18 cellular contexts compared by ENCODE assay signal in the genomic region with DNA sequence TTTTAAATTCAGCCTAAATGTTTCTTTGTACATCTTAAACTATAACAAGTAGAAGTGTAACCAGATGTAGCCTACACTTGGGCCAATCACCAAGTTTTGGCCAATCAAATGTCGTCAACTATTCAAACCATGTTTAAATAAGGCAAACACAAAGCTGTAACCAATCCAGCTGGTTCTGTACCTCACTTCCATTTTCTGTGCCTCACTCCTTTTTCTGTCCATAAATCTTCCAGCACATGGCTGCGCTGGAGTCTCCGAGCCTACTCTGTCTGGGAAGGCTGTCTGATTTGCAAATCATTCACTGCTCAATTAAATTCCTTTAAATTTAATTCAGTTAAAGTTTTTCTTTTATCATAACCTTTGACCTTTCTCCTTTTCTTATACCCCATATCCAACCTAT. TPM values are rescaled to one million over a fixed set of nuclear protein-coding genes. Genes with fewer than 3 reads are reported as not detected.
A peak's percentile ranks its signal among the peaks of the same experiment; 100 is the strongest.
DNase-seq lines count a peak whose midpoint lies in the region; ATAC-seq and TF ChIP-seq lines count a peak whose summit lies in the region.
"Had no signal": no experiment of that assay in that cellular context is flagged by ENCODE, and none has a peak within 500 bp of the region (broad histone marks: within the 10 kb centered on the region; RNA-seq: fewer than 3 reads in every experiment).

No MANE protein-coding gene starts in this region.

- H3K4me3 ChIP-seq in body of pancreas = no peak overlapping the region
- H3K4me3 ChIP-seq in prostate gland = no peak overlapping the region

- peaks cover 16% of the 10 kb centered on the region for H3K4me1 Mint-ChIP-seq in Calu3 (ENCODE audit: low read depth, unreplicated experiment)

- no peaks in the 10 kb centered on the region for H3K27me3 ChIP-seq in body of pancreas
- no peaks in the 10 kb centered on the region for H3K27me3 ChIP-seq in prostate gland (replicated peaks; ENCODE audit: insufficient read depth)

- CTCF ChIA-PET in Calu3 (lab: Charles Lee) = no interaction called here

- no peak overlapping the region for H3K4me3 Mint-ChIP-seq in Calu3 (ENCODE audit: low read depth, unreplicated experiment)
- H3K4me3 Mint-ChIP-seq: CD4-positive, alpha-beta T cell; HFFc6 had no signal

- H3K9me3 ChIP-seq in body of pancreas (no peaks in the 10 kb centered on the region), prostate gland (no peaks in the 10 kb centered on the region)
- H3K9me3 ChIP-seq: SK-N-SH had no signal

- DNase-seq in Calu3 (no peak), body of pancreas (peak in 2 of 4 donors; percentile 9 to 15), left lobe of liver (ENCODE audit: low spot score) (no peak), prostate gland (ENCODE audit: low spot score) (no peak)
- DNase-seq in activated naive CD4-positive, alpha-beta T cell treated with anti-CD3 and anti-CD28 coated beads, Interleukin-2, amount 50 U/mL, for 16 hours = no peak
- DNase-seq: CD4-positive, alpha-beta T cell; DMS53; H7; HFFc6; KBM-7; NCI-H1694 treated with DMSO at 0.1 percent for 48 hours; NCI-H2107; NCI-H510A; NCI-H748 treated with DMSO at 0.1 percent for 48 hours; Right ventricle myocardium superior; SK-N-SH had no signal

- H3K27me3 Mint-ChIP-seq in Calu3 (ENCODE audit: unreplicated experiment) = no peaks in the 10 kb centered on the region
- H3K27me3 Mint-ChIP-seq: CD4-positive, alpha-beta T cell had no signal

- no peaks in the 10 kb centered on the region for H3K36me3 Mint-ChIP-seq in Calu3 (ENCODE audit: insufficient read depth, unreplicated experiment)

- ATAC-seq in body of pancreas = peak; percentile 45
- peak; percentile 30 for ATAC-seq in left lobe of liver
- no peak for ATAC-seq in GM18870 (IDR thresholded peaks at IDR 0.05; ENCODE audit: unreplicated experiment)
- no peak for ATAC-seq in HG03342 (IDR thresholded peaks at IDR 0.05; ENCODE audit: unreplicated experiment)

- TF ChIP-seq CTCF in Calu3 (IDR thresholded peaks at IDR 0.05; ENCODE audit: unreplicated experiment) (no peak), body of pancreas (IDR thresholded peaks at IDR 0.05) (no peak), prostate gland (IDR thresholded peaks at IDR 0.05) (no peak)

- WGBS in body of pancreas, 2 donors = 54 to 56% methylated on average over 3 of the region's 3 CpGs
- 70% methylated on average over 3 of the region's 3 CpGs for whole genome bisulfite sequencing in prostate gland

- BruUV-seq in Calu3 (replicated peaks; lab: Mats Ljungman, UMichigan) = no TSS peak

- H3K27ac ChIP-seq in body of pancreas (peak overlapping the region in 3 of 4 donors; percentile 48 to 76 (median 62)), prostate gland (peak overlapping the region; percentile 10 to 37)

- H3K27ac Mint-ChIP-seq in Calu3 (ENCODE audit: unreplicated experiment) = peak overlapping the region; percentile 17
- H3K27ac Mint-ChIP-seq: CD4-positive, alpha-beta T cell; HFFc6 had no signal

- H3K4me1 ChIP-seq in body of pancreas (peaks cover 23% of the 10 kb centered on the region), prostate gland (replicated peaks) (no peaks in the 10 kb centered on the region)

- H3K9me3 Mint-ChIP-seq in Calu3 (ENCODE audit: low read depth, unreplicated experiment) = no peaks in the 10 kb centered on the region
- H3K9me3 Mint-ChIP-seq: CD4-positive, alpha-beta T cell; HFFc6 had no signal

- intact Hi-C loops in Calu3 (cut with micrococcal nuclease; ENCODE audit: unreplicated experiment) = loop anchor here (10.0 kb wide), 2 partner anchors 720 to 810 kb away; no protein-coding TSS in a partner anchor
- intact Hi-C loops in body of pancreas (cut with DNase I) = no loop called here
- intact Hi-C loops in prostate gland (cut with DNase I) = loop anchor here (5.0 kb wide), 1 partner anchor 812 kb away; no protein-coding TSS in a partner anchor

- H3K36me3 ChIP-seq in body of pancreas (replicated peaks in 1 of 2; ENCODE audit: insufficient read depth in 1 of 2, low read depth in 2 of 2) (no peaks in the 10 kb centered on the region), prostate gland (no peaks in the 10 kb centered on the region)

- TF ChIP-seq POLR2A in body of pancreas (IDR thresholded peaks at IDR 0.05) (no peak), prostate gland (IDR thresholded peaks at IDR 0.05) (no peak)

RNA-seq across cellular contexts. Expression of gene AHI1, which starts 7.7 kb away (rescaled TPM):
- total RNA-seq in Calu3 (2022) (18.0 and 19.8 TPM in 2 replicates), body of pancreas (100 to 1,000 TPM in 1 of 2 donors, 10 to 100 TPM in 1; 20.2 to 107 TPM), left lobe of liver (10.2 TPM), prostate gland (10 to 100 TPM; 18.0 to 37.9 TPM)

Comparison
In these comparisons a context has a peak if more than half of its experiments do, and no peak if none do; other contexts are left out.
1. ATAC-seq: peak in body of pancreas (single experiment) and left lobe of liver (single experiment); none in GM18870 (single experiment) and HG03342 (single experiment).